14 cellular contexts compared by ENCODE assay signal in the genomic region with DNA sequence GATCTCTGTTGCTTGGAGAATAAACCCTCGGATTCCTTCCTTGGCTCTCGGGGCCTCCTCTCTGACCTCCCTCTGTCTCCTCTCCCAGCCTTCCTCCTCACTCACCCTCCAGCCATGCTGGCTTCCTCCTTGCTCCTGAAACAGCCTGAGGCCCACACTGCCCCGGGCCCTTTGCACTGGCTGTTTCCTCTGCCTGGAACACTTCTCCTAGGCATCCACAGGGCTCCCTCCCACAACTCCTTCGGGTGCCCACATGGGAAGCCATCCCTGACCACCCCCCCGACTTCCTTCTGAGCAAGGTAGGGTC.
DNase-seq lines count a peak whose midpoint lies in the region; ATAC-seq and TF ChIP-seq lines count a peak whose summit lies in the region.
"Had no signal": no experiment of that assay in that cellular context is flagged by ENCODE, and none has a peak within 500 bp of the region (broad histone marks: within the 10 kb centered on the region; RNA-seq: fewer than 3 reads in every experiment).

No MANE protein-coding gene starts in this region.

- ATAC-seq in lower lobe of right lung = no peak
- ATAC-seq in HG03039 (IDR thresholded peaks at IDR 0.05; ENCODE audit: unreplicated experiment) = no peak
- ATAC-seq in HG03108 (IDR thresholded peaks at IDR 0.05; ENCODE audit: unreplicated experiment) = no peak
- ATAC-seq: activated T-helper 17 cell treated with anti-CD3 and anti-CD28 coated beads, Interleukin-2, amount 50 U/mL, for 72 hours had no signal

- no peak overlapping the region for H3K4me3 ChIP-seq in mammary epithelial cell (replicated peaks in 1 of 3; ENCODE audit: insufficient read depth in 1 of 3, low read depth in 2 of 3, low read length in 3 of 3)
- H3K4me3 ChIP-seq in lower lobe of right lung = peak overlapping the region; percentile 37
- no peak overlapping the region for H3K4me3 ChIP-seq in skeletal muscle tissue (ENCODE audit: low read length in 3 of 3)
- H3K4me3 ChIP-seq: Peyer's patch had no signal

- no peaks in the 10 kb centered on the region for H4K20me1 ChIP-seq in mammary epithelial cell (ENCODE audit: insufficient read depth, low read length)

- CTCF ChIA-PET in mammary epithelial cell (lab: Charles Lee; ENCODE audit: low non-redundant PET) = no interaction called here

- 35% methylated on average over 4 of the region's 5 CpGs for WGBS in mammary epithelial cell (ENCODE audit: low coverage, missing lambda C conversion rate)

- intact Hi-C loops in mammary epithelial cell (cut with micrococcal nuclease) (no loop called here), lower lobe of right lung (cut with DNase I) (no loop called here)

- no peaks in the 10 kb centered on the region for H3K9me3 ChIP-seq in mammary epithelial cell (replicated peaks; ENCODE audit: insufficient read depth, low read length)
- H3K9me3 ChIP-seq in lower lobe of right lung = no peaks in the 10 kb centered on the region
- no peaks in the 10 kb centered on the region for H3K9me3 ChIP-seq in skeletal muscle tissue (ENCODE audit: control insufficient read depth in 3 of 3, low read length in 3 of 3)
- H3K9me3 ChIP-seq: Peyer's patch had no signal

- peak overlapping the region; percentile 2 for H2AFZ ChIP-seq in mammary epithelial cell (ENCODE audit: low read depth, low read length)

- no peak overlapping the region for H3K27ac ChIP-seq in mammary epithelial cell (ENCODE audit: insufficient read depth, low read depth, low read length)
- peak overlapping the region; percentile 73 for H3K27ac ChIP-seq in lower lobe of right lung
- peak overlapping the region; percentile 93 for H3K27ac ChIP-seq in skeletal muscle tissue (ENCODE audit: low read depth, low read length)

- DNase-seq in EH (ENCODE audit: low read depth) (peak; percentile 28), mammary epithelial cell (no peak), lower lobe of right lung (no peak), NCI-H1694 treated with DMSO at 0.1 percent for 48 hours (lab: John Stamatoyannopoulos, UW) (no peak), AG20443 (ENCODE audit: low spot score) (no peak)
- DNase-seq: activated CD4-positive, alpha-beta T cell treated with anti-CD3 and anti-CD28 coated beads, Interleukin-2, amount 10 ng/mL, durations not matched to agents 7 days and 5 days; effector CD8-positive, alpha-beta T cell; NCI-H1092; NCI-H446 treated with DMSO at 0.1 percent for 48 hours had no signal

- in situ Hi-C loops in mammary epithelial cell (cut with MboI; ENCODE audit: low sequenced_read_pairs in 2 of 2) = no loop called here

- H3K9ac ChIP-seq in mammary epithelial cell (ENCODE audit: insufficient read depth, low read length) (no peak overlapping the region), skeletal muscle tissue (ENCODE audit: low read depth in 1 of 3, low read length in 3 of 3) (peak overlapping the region; percentile 67 to 75 (median 67))

- no peak overlapping the region for H3K4me2 ChIP-seq in mammary epithelial cell (ENCODE audit: insufficient read depth, low read depth, low read length)

- no peaks in the 10 kb centered on the region for H3K79me2 ChIP-seq in mammary epithelial cell (ENCODE audit: insufficient read depth, low read length)

- no peak for TF ChIP-seq CTCF in mammary epithelial cell (conservative IDR thresholded peaks at IDR 0.05 in 1 of 2, IDR thresholded peaks at IDR 0.05 in 1 of 2; ENCODE audit: extremely low read depth in 1 of 2, insufficient read depth in 1 of 2, low read depth in 1 of 2, low read length in 2 of 2)
- no peak for TF ChIP-seq CTCF in lower lobe of right lung (IDR thresholded peaks at IDR 0.05)

- H3K4me1 ChIP-seq in mammary epithelial cell (ENCODE audit: insufficient read depth, low read length) (peaks cover 6% of the 10 kb centered on the region), lower lobe of right lung (peaks cover 54% of the 10 kb centered on the region), skeletal muscle tissue (ENCODE audit: control insufficient read depth in 3 of 3, insufficient read depth in 3 of 3, low read length in 3 of 3) (peaks cover 39 to 79% (median 68%) of the 10 kb centered on the region in 3 donors)

- no peaks in the 10 kb centered on the region for H3K36me3 ChIP-seq in mammary epithelial cell (ENCODE audit: insufficient read depth, low read length)
- H3K36me3 ChIP-seq in lower lobe of right lung = no peaks in the 10 kb centered on the region
- no peaks in the 10 kb centered on the region for H3K36me3 ChIP-seq in skeletal muscle tissue (ENCODE audit: control insufficient read depth in 3 of 3, insufficient read depth in 3 of 3, low read length in 3 of 3)
- H3K36me3 ChIP-seq: Peyer's patch had no signal

- dilution Hi-C loops in mammary epithelial cell (cut with HindIII; ENCODE audit: low sequenced_read_pairs) = no loop called here

- no TSS peak for BruUV-seq in mammary epithelial cell (replicated peaks; lab: Mats Ljungman, UMichigan)

- H3K27me3 ChIP-seq in mammary epithelial cell (ENCODE audit: insufficient read depth, low read length) (no peaks in the 10 kb centered on the region), lower lobe of right lung (ENCODE audit: low read depth) (no peaks in the 10 kb centered on the region), skeletal muscle tissue (ENCODE audit: control insufficient read depth in 3 of 3, insufficient read depth in 3 of 3, low read length in 3 of 3) (no peaks in the 10 kb centered on the region)
- H3K27me3 ChIP-seq: Peyer's patch had no signal
